ENCODE assay signal across 8 cellular contexts in genomic region chr6:35259194-35259945, GRCh38. TPM values are rescaled to one million over a fixed set of nuclear protein-coding genes. Genes with fewer than 3 reads are reported as not detected.
DNase-seq lines count a peak whose midpoint lies in the region; ATAC-seq and TF ChIP-seq lines count a peak whose summit lies in the region.

ZNF76 (plus strand) TSS chr6:35259735; CDS start chr6:35281152, 21,417 bp downstream.

- peak within 1 kb of the TSS; percentile 94 for H3K27ac Mint-ChIP-seq in activated CD4-positive, alpha-beta T cell treated with anti-CD3 and anti-CD28 coated beads, Interleukin-2, amount 10 ng/mL, durations not matched to agents 7 days and 5 days

- no peaks in the 10 kb centered on the region for H3K27me3 ChIP-seq in BJ (ENCODE audit: control insufficient read depth, insufficient read depth, low read length)

- no peak for TF ChIP-seq CTCF in BJ (IDR thresholded peaks at IDR 0.05; ENCODE audit: insufficient read depth, low read depth, low read length)

- no peaks in the 10 kb centered on the region for H3K36me3 Mint-ChIP-seq in activated CD4-positive, alpha-beta T cell treated with anti-CD3 and anti-CD28 coated beads, Interleukin-2, amount 10 ng/mL, durations not matched to agents 7 days and 5 days (ENCODE audit: low read depth)

- ATAC-seq in GM19324 (IDR thresholded peaks at IDR 0.05; ENCODE audit: low FRiP score, unreplicated experiment) (peak; percentile 93), HG03520 (IDR thresholded peaks at IDR 0.05; ENCODE audit: unreplicated experiment) (peak; percentile 77), left lobe of liver (peak; percentile 89)

- H3K9me3 Mint-ChIP-seq in activated CD4-positive, alpha-beta T cell treated with anti-CD3 and anti-CD28 coated beads, Interleukin-2, amount 10 ng/mL, durations not matched to agents 7 days and 5 days: no peaks in the 10 kb centered on the region

- H3K4me1 Mint-ChIP-seq in activated CD4-positive, alpha-beta T cell treated with anti-CD3 and anti-CD28 coated beads, Interleukin-2, amount 10 ng/mL, durations not matched to agents 7 days and 5 days: peaks cover 51% of the 10 kb centered on the region

- H3K27me3 Mint-ChIP-seq in activated CD4-positive, alpha-beta T cell treated with anti-CD3 and anti-CD28 coated beads, Interleukin-2, amount 10 ng/mL, durations not matched to agents 7 days and 5 days: no peaks in the 10 kb centered on the region

- peak; percentile 61 for DNase-seq in BJ (ENCODE audit: low read depth)
- peak; percentile 99 for DNase-seq in NCI-H69 (lab: John Stamatoyannopoulos, UW)
- peak; percentile 90 for DNase-seq in activated CD4-positive, alpha-beta T cell treated with anti-CD3 and anti-CD28 coated beads, Interleukin-2, amount 10 ng/mL, durations not matched to agents 7 days and 5 days
- DNase-seq in cortex of kidney (lab: John Stamatoyannopoulos, UW): peak; percentile 65
- peak; percentile 100 for DNase-seq in left lobe of liver (ENCODE audit: low spot score)
- DNase-seq in stimulated activated CD4-positive, alpha-beta T cell treated with anti-CD3 and anti-CD28 coated beads, Interleukin-2, amount 100 ng/mL, for 4 hours (ENCODE audit: low read depth): peak; percentile 84

- no peaks in the 10 kb centered on the region for H3K36me3 ChIP-seq in BJ (ENCODE audit: control insufficient read depth, insufficient read depth, low read length)

- peak within 1 kb of the TSS; percentile 93 for H3K4me3 ChIP-seq in BJ (ENCODE audit: low read depth, low read length)

- POLR2A ChIA-PET in BJ (lab: Charles Lee): interaction anchor here (0.7 to 1.0 kb wide), 2 partner anchors 11 kb away, joined by 3 read pairs; no protein-coding TSS in a partner anchor
- POLR2A ChIA-PET in activated CD4-positive, alpha-beta T cell treated with anti-CD3 and anti-CD28 coated beads, Interleukin-2, amount 10 ng/mL, durations not matched to agents 7 days and 5 days (lab: Charles Lee): interaction anchor here (0.6 to 0.9 kb wide), 2 partner anchors 11 to 59 kb away, joined by 3 to 4 read pairs; no protein-coding TSS in a partner anchor

- CTCF ChIA-PET in BJ (lab: Yijun Ruan, JAX): interaction anchor here (0.8 to 5.8 kb wide), 8 partner anchors 11 to 156 kb away, joined by 3 to 43 read pairs (median 4); no protein-coding TSS in a partner anchor
- CTCF ChIA-PET in activated CD4-positive, alpha-beta T cell treated with anti-CD3 and anti-CD28 coated beads, Interleukin-2, amount 10 ng/mL, durations not matched to agents 7 days and 5 days (lab: Charles Lee): interaction anchor here (0.8 to 3.2 kb wide), 5 partner anchors 10 to 261 kb away, joined by 3 to 18 read pairs (median 4); no protein-coding TSS in a partner anchor

- H3K4me3 Mint-ChIP-seq in activated CD4-positive, alpha-beta T cell treated with anti-CD3 and anti-CD28 coated beads, Interleukin-2, amount 10 ng/mL, durations not matched to agents 7 days and 5 days: peak within 1 kb of the TSS; percentile 97

RNA-seq across cellular contexts. Expression of gene ZNF76, which starts in this region (rescaled TPM):
- polyA plus RNA-seq in BJ (2011; rRNA removed): 13.7 and 23.3 TPM in 2 replicates
- polyA minus RNA-seq in BJ (2011; rRNA and poly(A)+ RNA removed): 24.0 and 27.9 TPM in 2 replicates
- total RNA-seq in activated CD4-positive, alpha-beta T cell treated with anti-CD3 and anti-CD28 coated beads, Interleukin-2, amount 10 ng/mL, durations not matched to agents 7 days and 5 days: 10 to 100 TPM; 41.1 to 42.4 TPM
- total RNA-seq in left lobe of liver: 20.1 TPM

Comparison
In these comparisons a context has a peak if more than half of its experiments do, and no peak if none do; other contexts are left out.
1. Peak in every context shown above with its lines: DNase-seq, ATAC-seq and H3K4me3 ChIP-seq.